In genomic region chr6:80134065-80134464, GRCh38 we compare ENCODE assay signal across 20 cellular contexts.
"Had no signal": no experiment of that assay in that cellular context is flagged by ENCODE, and none has a peak within 500 bp of the region (broad histone marks: within the 10 kb centered on the region; RNA-seq: fewer than 3 reads in every experiment).

No MANE protein-coding gene starts in this region.

- H3K9ac ChIP-seq: SK-N-SH had no signal

- H3K4me2 ChIP-seq: SK-N-SH had no signal

- H3K4me3 ChIP-seq: MG63 had no signal

- DNase-seq: Karpas-422, KG1, MG63, NCI-H1092, NCI-H1105 treated with DMSO at 0.1 percent for 48 hours, NCI-H1417 treated with DMSO at 0.1 percent for 48 hours, NCI-H146, NCI-H1694 treated with DMSO at 0.1 percent for 48 hours, NCI-H1930, NCI-H2081, NCI-H2107, NCI-H2227 treated with DMSO at 0.1 percent for 48 hours, NCI-H524, NCI-H69, NCI-H774, SHP77, SK-N-SH had no signal

- H3K9me2 ChIP-seq: SK-N-SH had no signal

- ATAC-seq: Panc1 had no signal

- H3K27ac ChIP-seq: HL-60, RWPE1 had no signal

- H3K27me3 ChIP-seq: MG63 had no signal

- H3K9me3 ChIP-seq: MG63, SK-N-SH had no signal
